In genomic region chr6:169384291-169384690, GRCh38 we compare ENCODE assay signal across 3 cellular contexts.
"Had no signal": no experiment of that assay in that cellular context is flagged by ENCODE, and none has a peak within 500 bp of the region (broad histone marks: within the 10 kb centered on the region; RNA-seq: fewer than 3 reads in every experiment).

No MANE protein-coding gene starts in this region.

- ATAC-seq: GM12878 had no signal

- DNase-seq: GDM1, GF-D8 had no signal

- H3K4me3 ChIP-seq: GM12878 had no signal
